Comparison of ENCODE assay signal across 8 cellular contexts in the genomic region with DNA sequence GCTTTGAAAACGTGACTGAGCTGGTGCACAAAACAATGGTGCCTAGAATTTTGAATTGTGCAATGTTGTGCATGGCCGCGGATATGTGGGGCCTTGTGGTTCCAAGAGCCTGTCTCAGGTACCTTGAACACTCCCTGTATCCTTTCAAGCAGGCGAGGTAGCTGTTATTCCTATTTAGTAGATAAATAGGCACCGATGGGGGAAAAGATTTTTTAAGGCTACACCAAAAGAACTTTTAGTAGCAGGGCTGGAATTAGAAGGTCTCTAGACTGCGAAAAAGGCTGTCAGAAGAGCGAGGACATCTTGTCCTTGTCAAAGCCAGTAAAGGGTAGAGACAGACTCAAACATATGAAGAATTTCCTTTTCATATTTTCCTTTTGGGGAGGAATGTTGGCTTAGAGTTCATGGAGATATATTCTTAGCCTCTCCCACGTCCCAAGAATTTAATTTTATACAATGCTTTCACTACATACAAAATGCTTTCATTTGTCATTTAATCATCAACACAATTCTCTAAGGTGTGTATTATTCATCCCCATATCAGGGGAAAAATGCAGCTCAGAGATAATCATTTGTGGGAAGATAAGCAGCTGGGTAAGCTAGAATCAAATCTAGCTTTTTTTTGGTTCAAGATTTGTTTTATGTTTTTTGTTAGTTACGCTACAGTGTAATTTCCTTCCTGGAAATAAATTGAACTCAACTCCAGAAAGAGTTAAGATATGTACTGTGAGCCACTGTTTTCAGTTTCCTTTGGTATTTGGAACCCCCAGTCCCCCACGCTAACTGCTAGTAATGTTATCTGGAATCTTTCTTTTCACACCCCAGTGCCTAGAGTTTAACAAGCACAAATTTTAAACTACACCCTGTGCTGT. TPM values are rescaled to one million over a fixed set of nuclear protein-coding genes. Genes with fewer than 3 reads are reported as not detected.
DNase-seq lines count a peak whose midpoint lies in the region; ATAC-seq and TF ChIP-seq lines count a peak whose summit lies in the region.

No MANE protein-coding gene starts in this region.

- no peak for ATAC-seq in Panc1
- ATAC-seq in GM18861 (IDR thresholded peaks at IDR 0.05; ENCODE audit: unreplicated experiment): no peak
- no peak for ATAC-seq in GM21786 (IDR thresholded peaks at IDR 0.05; ENCODE audit: unreplicated experiment)

- no peaks in the 10 kb centered on the region for H3K27me3 ChIP-seq in Panc1 (ENCODE audit: control insufficient read depth, insufficient read depth, low read length)
- no peaks in the 10 kb centered on the region for H3K27me3 ChIP-seq in ascending aorta

- H3K27ac ChIP-seq in Panc1 (ENCODE audit: low read length) (peak overlapping the region; percentile 100), ascending aorta (peak overlapping the region; percentile 98 to 100)

- intact Hi-C loops in Panc1 (cut with micrococcal nuclease; ENCODE audit: unreplicated experiment): no loop called here
- intact Hi-C loops in ascending aorta (cut with DNase I): loop anchor here (2.0 to 5.0 kb wide), 3 partner anchors 129 to 1771 kb away; a partner anchor contains a TSS

- H3K4me3 ChIP-seq in Panc1 (ENCODE audit: low read depth in 2 of 2, low read length in 2 of 2) (peak overlapping the region; percentile 95 to 98), ascending aorta (peak overlapping the region; percentile 83 to 88), iPS-11a (ENCODE audit: low read depth, low read length) (peak overlapping the region; percentile 85), skeletal muscle cell (ENCODE audit: low read depth, low read length) (peak overlapping the region; percentile 70)

- no TSS peak for BruUV-seq in Panc1 (replicated peaks; lab: Mats Ljungman, UMichigan)

- H3K9me3 ChIP-seq in Panc1 (ENCODE audit: control insufficient read depth, insufficient read depth, low read depth, low read length): no peaks in the 10 kb centered on the region
- H3K9me3 ChIP-seq in ascending aorta: no peaks in the 10 kb centered on the region

- CTCF ChIA-PET in Panc1 (lab: Charles Lee): interaction anchor here (0.7 kb wide), 1 partner anchor 9 kb away, joined by 3 read pairs; no protein-coding TSS in a partner anchor

- H3K36me3 ChIP-seq in Panc1 (ENCODE audit: control insufficient read depth, insufficient read depth, low read length) (peaks cover 34% of the 10 kb centered on the region), ascending aorta (peaks cover 22 to 27% of the 10 kb centered on the region in 2 donors)

- DNase-seq in Ammon's horn (ENCODE audit: low spot score): peak; percentile 58
- peak; percentile 53 for DNase-seq in H4 (ENCODE audit: low spot score)
- no peak for DNase-seq in Panc1 (ENCODE audit: low read depth, low spot score)
- DNase-seq in ascending aorta (ENCODE audit: low spot score in 2 of 2): peak in 1 of 2 donors; percentile 75
- no peak for DNase-seq in skeletal muscle cell (ENCODE audit: low read depth)

- in situ Hi-C loops in Panc1 (cut with HindIII; ENCODE audit: low pct_unique_long_range_greater_than_20kb, low sequenced_read_pairs): no loop called here

- H3K4me1 ChIP-seq in Panc1 (ENCODE audit: control insufficient read depth, insufficient read depth, low read length) (peaks cover 17% of the 10 kb centered on the region), ascending aorta (peaks cover under 1 to 30% of the 10 kb centered on the region in 2 donors)

- TF ChIP-seq CTCF in Panc1 (IDR thresholded peaks at IDR 0.05): no peak
- TF ChIP-seq CTCF in ascending aorta (IDR thresholded peaks at IDR 0.05): no peak

- POLR2A ChIA-PET in Panc1 (lab: Charles Lee): interaction anchor here (0.6 to 1.2 kb wide), 2 partner anchors 15 to 38 kb away, joined by 5 to 6 read pairs; no protein-coding TSS in a partner anchor

RNA-seq across cellular contexts. Expression of a gene that starts 1.7 kb away (rescaled TPM):
- 3,716 and 4,248 TPM in 2 replicates for total RNA-seq in H4 (2014; rRNA removed; shearing (Covaris generic))
- 1,755 TPM for total RNA-seq in Panc1 (2021; ENCODE audit: unreplicated experiment)
- polyA plus RNA-seq in Panc1 (2012; ENCODE audit: insufficient read length): 990 TPM
- total RNA-seq in ascending aorta: 619 TPM

Comparison
In these comparisons a context has a peak if more than half of its experiments do, and no peak if none do; other contexts are left out.
1. DNase-seq: peak in Ammon's horn (single experiment) and H4 (single experiment); none in Panc1 (single experiment) and skeletal muscle cell (single experiment).
2. Peak in every context shown above with its lines, with median percentiles within 50 percentile points of each other: H3K4me3 ChIP-seq.